In the genomic region with DNA sequence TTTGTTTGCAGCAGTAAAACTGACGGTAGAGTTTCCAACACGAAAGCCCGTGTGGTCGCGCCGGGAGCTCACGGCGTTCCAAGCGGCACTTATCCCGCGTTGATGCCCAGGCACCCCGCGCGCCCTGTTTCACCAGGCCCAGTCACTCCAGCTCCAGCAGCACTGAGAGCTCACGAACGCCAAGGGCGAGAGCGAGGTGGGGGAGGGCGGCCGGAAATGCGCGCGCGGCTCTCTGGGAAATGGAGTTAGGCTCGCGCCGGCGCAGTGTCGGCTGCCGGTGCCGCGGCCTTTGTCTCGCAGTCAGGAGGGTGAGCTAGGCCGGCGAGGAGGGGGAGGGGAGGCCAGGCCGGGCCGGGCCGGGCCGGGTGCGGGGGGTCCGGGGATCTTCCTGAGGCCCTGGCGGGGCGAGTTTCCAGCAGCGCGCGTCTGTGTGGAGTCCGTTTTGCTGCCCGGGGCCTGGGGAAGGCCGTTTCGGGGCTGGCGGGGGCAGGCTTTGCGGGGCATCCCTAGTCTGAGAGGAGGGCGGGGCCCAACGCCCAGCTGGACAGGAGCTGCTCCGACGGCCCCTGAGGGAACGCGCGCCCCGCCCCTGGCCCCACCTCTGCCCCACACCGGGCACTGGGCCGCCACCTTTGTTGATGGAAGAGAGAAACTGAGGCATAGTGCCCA, we compare ENCODE assay signal across 8 cellular contexts.
A peak's percentile ranks its signal among the peaks of the same experiment; 100 is the strongest.
DNase-seq lines count a peak whose midpoint lies in the region; ATAC-seq lines count a peak whose summit lies in the region.

A gene (plus strand): TSS at position 280 of the 669 bp plus-strand sequence. CDS start 721 bp downstream, outside the sequence.

- peaks cover 80% of the 10 kb centered on the region for H3K9me3 ChIP-seq in HUES6 (ENCODE audit: control insufficient read depth, insufficient read depth, low read depth, low read length)

- H3K4me1 ChIP-seq in HUES6 (ENCODE audit: control insufficient read depth, insufficient read depth, low read length): peaks cover 4% of the 10 kb centered on the region; the same call in 1 of the 2 replicates

- H3K4me3 ChIP-seq in HUES6 (ENCODE audit: low read depth, low read length): peak within 1 kb of the TSS; percentile 42

- H3K9ac ChIP-seq in HUES6 (ENCODE audit: low read length): no peak within 1 kb of the TSS

- peak; percentile 73 for DNase-seq in activated CD4-positive, alpha-beta T cell treated with anti-CD3 and anti-CD28 coated beads for 48 hours
- peak; percentile 57 for DNase-seq in cortex of kidney (lab: John Stamatoyannopoulos, UW)
- DNase-seq in kidney tubule cell (ENCODE audit: low spot score): peak; percentile 72
- peak; percentile 24 to 45 for DNase-seq in stimulated activated CD4-positive, alpha-beta T cell treated with anti-CD3 and anti-CD28 coated beads, Interleukin-12 subunit alpha, Interleukin-12 subunit beta, amount 100 ng/mL, for 24 hours (ENCODE audit: low read depth in 2 of 2)

- ATAC-seq in GM19455 (IDR thresholded peaks at IDR 0.05; ENCODE audit: unreplicated experiment) (no peak), HG02981 (IDR thresholded peaks at IDR 0.05; ENCODE audit: unreplicated experiment) (no peak), HG03469 (IDR thresholded peaks at IDR 0.05; ENCODE audit: unreplicated experiment) (no peak)

- H3K27ac ChIP-seq in HUES6 (ENCODE audit: low read depth, low read length): peak within 1 kb of the TSS; percentile 63

- no peaks in the 10 kb centered on the region for H3K36me3 ChIP-seq in HUES6 (ENCODE audit: control insufficient read depth, insufficient read depth, low read length)

- H3K27me3 ChIP-seq in HUES6 (ENCODE audit: control insufficient read depth, insufficient read depth, low read length): no peaks in the 10 kb centered on the region
